ENCODE assay signal across 21 cellular contexts in the genomic region with DNA sequence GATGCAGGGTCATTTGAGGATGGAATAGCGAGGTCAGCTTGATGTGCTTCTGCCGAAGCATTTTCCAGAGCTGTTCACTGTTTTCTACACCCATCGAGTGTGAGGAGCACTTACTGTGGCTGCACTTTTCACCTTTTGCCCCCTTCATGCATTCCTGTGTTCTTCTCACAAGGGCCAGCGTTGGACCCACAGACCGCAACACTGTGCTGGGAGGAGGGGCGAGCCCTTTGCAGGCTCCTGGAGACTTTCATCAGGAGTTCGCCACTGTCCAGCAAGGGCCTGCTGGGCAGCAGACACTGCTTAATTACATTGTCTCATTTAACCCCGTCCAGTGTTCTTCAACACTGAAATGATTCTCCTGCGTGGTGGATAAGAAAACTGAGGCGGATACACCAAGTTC. TPM values are rescaled to one million over a fixed set of nuclear protein-coding genes. Genes with fewer than 3 reads are reported as not detected.
"Had no signal": no experiment of that assay in that cellular context is flagged by ENCODE, and none has a peak within 500 bp of the region (broad histone marks: within the 10 kb centered on the region; RNA-seq: fewer than 3 reads in every experiment).

No MANE protein-coding gene starts in this region.

- H3K4me1 Mint-ChIP-seq: naive thymus-derived CD4-positive, alpha-beta T cell; stimulated activated effector memory CD8-positive, alpha-beta T cell treated with anti-CD3 and anti-CD28 coated beads, Interleukin-12 subunit alpha, Interleukin-12 subunit beta, amount 100 ng/mL, for 72 hours had no signal

- H3K27ac ChIP-seq: prostate gland, right atrium auricular region, sigmoid colon, testis, tibial artery had no signal

- H3K36me3 Mint-ChIP-seq: naive thymus-derived CD4-positive, alpha-beta T cell; stimulated activated effector memory CD8-positive, alpha-beta T cell treated with anti-CD3 and anti-CD28 coated beads, Interleukin-12 subunit alpha, Interleukin-12 subunit beta, amount 100 ng/mL, for 72 hours; type B pancreatic cell had no signal

- H3K4me3 Mint-ChIP-seq: effector memory CD8-positive, alpha-beta T cell; naive thymus-derived CD4-positive, alpha-beta T cell; nephron; stimulated activated effector memory CD8-positive, alpha-beta T cell treated with anti-CD3 and anti-CD28 coated beads, Interleukin-12 subunit alpha, Interleukin-12 subunit beta, amount 100 ng/mL, for 72 hours; type B pancreatic cell had no signal

- H3K27ac Mint-ChIP-seq: effector memory CD8-positive, alpha-beta T cell; naive thymus-derived CD4-positive, alpha-beta T cell; nephron; stimulated activated effector memory CD8-positive, alpha-beta T cell treated with anti-CD3 and anti-CD28 coated beads, Interleukin-12 subunit alpha, Interleukin-12 subunit beta, amount 100 ng/mL, for 72 hours; type B pancreatic cell had no signal

- DNase-seq: cortex of kidney; effector memory CD8-positive, alpha-beta T cell; hypothalamus; left ventricle myocardium superior; mesenchymal stem cell; midbrain; naive thymus-derived CD4-positive, alpha-beta T cell; nucleus accumbens; sigmoid colon; stimulated activated CD4-positive, alpha-beta T cell treated with anti-CD3 and anti-CD28 coated beads, Interleukin-2, amount 100 ng/mL, for 24 hours; stimulated activated CD4-positive, alpha-beta T cell treated with anti-CD3 and anti-CD28 coated beads, Interleukin-4, amount 100 ng/mL, for 24 hours; stimulated activated naive CD8-positive, alpha-beta T cell treated with anti-CD3 and anti-CD28 coated beads, Interleukin-15, Interleukin-2, amounts not matched to agents 100 U/mL and 50 U/mL, for 24 hours; substantia nigra; testis; tibial artery had no signal

- H3K4me1 ChIP-seq: prostate gland, sigmoid colon, testis had no signal

- H3K27me3 ChIP-seq: right atrium auricular region, testis, tibial artery had no signal

- ATAC-seq: effector memory CD8-positive, alpha-beta T cell; left ventricle myocardium superior; naive thymus-derived CD4-positive, alpha-beta T cell; stimulated activated effector memory CD8-positive, alpha-beta T cell treated with anti-CD3 and anti-CD28 coated beads, Interleukin-12 subunit alpha, Interleukin-12 subunit beta, amount 100 ng/mL, for 72 hours; stimulated activated naive CD8-positive, alpha-beta T cell treated with anti-CD3 and anti-CD28 coated beads, Interleukin-15, Interleukin-2, amounts not matched to agents 100 U/mL and 50 U/mL, for 24 hours had no signal

- H3K9me3 Mint-ChIP-seq: effector memory CD8-positive, alpha-beta T cell; stimulated activated effector memory CD8-positive, alpha-beta T cell treated with anti-CD3 and anti-CD28 coated beads, Interleukin-12 subunit alpha, Interleukin-12 subunit beta, amount 100 ng/mL, for 72 hours had no signal

- H3K36me3 ChIP-seq: prostate gland, right atrium auricular region, sigmoid colon, tibial artery had no signal

- H3K4me3 ChIP-seq: prostate gland, right atrium auricular region, sigmoid colon, testis, tibial artery had no signal

- H3K9me3 ChIP-seq: prostate gland, right atrium auricular region, testis, tibial artery had no signal

RNA-seq across cellular contexts. Expression of a gene that starts 29.9 kb away (rescaled TPM):
- total RNA-seq: dermis microvascular lymphatic vessel endothelial cell; naive thymus-derived CD4-positive, alpha-beta T cell had no signal
- polyA plus RNA-seq: naive thymus-derived CD4-positive, alpha-beta T cell had no signal
